Comparison of ENCODE assay signal across 28 cellular contexts in genomic region chr17:43670645-43671074, GRCh38. TPM values are rescaled to one million over a fixed set of nuclear protein-coding genes. Genes with fewer than 3 reads are reported as not detected.
"Had no signal": no experiment of that assay in that cellular context is flagged by ENCODE, and none has a peak within 500 bp of the region (broad histone marks: within the 10 kb centered on the region; RNA-seq: fewer than 3 reads in every experiment).

No MANE protein-coding gene starts in this region.

- H3K27me3 ChIP-seq: adrenal gland, ascending aorta, suprapubic skin, tibial nerve had no signal

- H3K4me1 ChIP-seq: adrenal gland had no signal

- FAIRE-seq: colon, endothelial cell of umbilical vein, frontal cortex, small intestine had no signal

- H3K4me3 ChIP-seq: adrenal gland, ascending aorta, dorsolateral prefrontal cortex, left ventricle myocardium inferior, stomach, suprapubic skin, tibial nerve had no signal

- H3K9me3 ChIP-seq: adrenal gland, ascending aorta, left ventricle myocardium inferior, stomach, suprapubic skin, tibial nerve had no signal

- H3K36me3 ChIP-seq: adrenal gland, ascending aorta, left ventricle myocardium inferior, stomach, suprapubic skin, tibial nerve had no signal

- DNase-seq: activated CD4-positive, alpha-beta T cell treated with anti-CD3 and anti-CD28 coated beads for 36 hours; activated CD4-positive, alpha-beta T cell treated with anti-CD3 and anti-CD28 coated beads, Interleukin-2, amount 50 U/mL, for 4 hours; activated CD8-positive, alpha-beta memory T cell treated with anti-CD3 and anti-CD28 coated beads for 24 hours; activated CD8-positive, alpha-beta memory T cell treated with anti-CD3 and anti-CD28 coated beads, Interleukin-2, amount 50 U/mL, for 4 hours; activated naive CD4-positive, alpha-beta T cell; activated T-cell treated with anti-CD3 and anti-CD28 coated beads, Interleukin-2, amount 50 U/mL, for 24 hours; dorsolateral prefrontal cortex; effector memory CD8-positive, alpha-beta T cell; glutamatergic neuron; hippocampal formation; left ventricle myocardium inferior; occipital lobe; small intestine; stimulated activated CD4-positive, alpha-beta T cell treated with anti-CD3 and anti-CD28 coated beads, Interleukin-15, amount 100 ng/mL, for 24 hours; stomach had no signal

- ATAC-seq: activated CD4-positive, alpha-beta T cell treated with anti-CD3 and anti-CD28 coated beads for 36 hours; effector memory CD8-positive, alpha-beta T cell; esophagus mucosa; natural killer cell treated with Interleukin-12 subunit alpha and Interleukin-12 subunit beta and Interleukin-15 and Interleukin-18, amount 100 ng/mL, for 72 hours; sciatic nerve; stimulated activated memory B cell treated with anti-CD40 and anti-IgM and Interleukin-4, amounts not matched to agents 10 μg/mL and 1 μg/mL and 100 μg/mL, for 72 hours had no signal

- H3K27ac ChIP-seq: adrenal gland, ascending aorta, dorsolateral prefrontal cortex, left ventricle myocardium inferior, stomach, suprapubic skin had no signal

RNA-seq across cellular contexts. Expression of gene MEOX1, which starts 8.9 kb away (rescaled TPM):
- total RNA-seq: dorsolateral prefrontal cortex; endothelial cell of umbilical vein; lung microvascular endothelial cell; natural killer cell treated with Interleukin-12 subunit alpha and Interleukin-12 subunit beta and Interleukin-15 and Interleukin-18, amount 100 ng/mL, for 72 hours; occipital lobe; WTC11 had no signal
